Comparison of ENCODE assay signal across 11 cellular contexts in the genomic region with DNA sequence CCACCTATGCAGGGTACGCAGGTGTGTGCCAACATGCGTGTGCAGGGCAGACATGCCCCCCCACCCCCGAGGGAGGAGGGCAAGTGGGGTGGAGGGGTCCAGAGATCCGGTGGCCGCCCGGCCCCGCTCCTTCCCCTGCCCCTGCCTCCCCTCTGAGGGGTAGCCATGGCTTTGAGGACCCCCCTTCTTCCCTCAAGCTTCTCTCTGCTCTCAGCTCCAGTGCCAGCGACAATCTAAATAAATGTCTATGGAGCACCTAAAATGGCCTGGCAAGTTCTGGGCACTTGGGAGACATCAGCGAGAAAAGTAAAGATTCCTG.
DNase-seq lines count a peak whose midpoint lies in the region; ATAC-seq lines count a peak whose summit lies in the region.
"Had no signal": no experiment of that assay in that cellular context is flagged by ENCODE, and none has a peak within 500 bp of the region (broad histone marks: within the 10 kb centered on the region; RNA-seq: fewer than 3 reads in every experiment).

No MANE protein-coding gene starts in this region.

- no peak for ATAC-seq in stimulated activated naive CD8-positive, alpha-beta T cell treated with anti-CD3 and anti-CD28 coated beads, Interleukin-15, Interleukin-2, amounts not matched to agents 100 U/mL and 50 U/mL, for 24 hours
- ATAC-seq in activated naive CD4-positive, alpha-beta T cell treated with anti-CD3 and anti-CD28 coated beads, Interleukin-2, amount 50 U/mL, for 72 hours: no peak
- ATAC-seq in memory B cell (ENCODE audit: low read depth) (no peak), GM19324 (IDR thresholded peaks at IDR 0.05; ENCODE audit: low FRiP score, unreplicated experiment) (no peak), HG02588 (IDR thresholded peaks at IDR 0.05; ENCODE audit: unreplicated experiment) (no peak)
- ATAC-seq: GM23338 had no signal

- peaks cover 98% of the 10 kb centered on the region for H3K4me1 Mint-ChIP-seq in stimulated activated naive CD8-positive, alpha-beta T cell treated with anti-CD3 and anti-CD28 coated beads, Interleukin-15, Interleukin-2, amounts not matched to agents 100 ng/mL and 50 ng/mL, for 24 hours (ENCODE audit: low read depth)
- H3K4me1 Mint-ChIP-seq in memory B cell: peaks cover 72% of the 10 kb centered on the region

- H3K9me3 Mint-ChIP-seq in stimulated activated naive CD8-positive, alpha-beta T cell treated with anti-CD3 and anti-CD28 coated beads, Interleukin-15, Interleukin-2, amounts not matched to agents 100 ng/mL and 50 ng/mL, for 24 hours: no peaks in the 10 kb centered on the region
- H3K9me3 Mint-ChIP-seq in activated naive CD4-positive, alpha-beta T cell treated with anti-CD3 and anti-CD28 coated beads, Interleukin-2, amount 50 U/mL, for 72 hours: peaks cover 0 to 3% of the 10 kb centered on the region in 2 donors
- no peaks in the 10 kb centered on the region for H3K9me3 Mint-ChIP-seq in memory B cell
- H3K9me3 Mint-ChIP-seq: GM23338 had no signal

- H3K27ac Mint-ChIP-seq in stimulated activated naive CD8-positive, alpha-beta T cell treated with anti-CD3 and anti-CD28 coated beads, Interleukin-15, Interleukin-2, amounts not matched to agents 100 ng/mL and 50 ng/mL, for 24 hours: peak overlapping the region; percentile 86
- peak overlapping the region; percentile 70 to 95 for H3K27ac Mint-ChIP-seq in activated naive CD4-positive, alpha-beta T cell treated with anti-CD3 and anti-CD28 coated beads, Interleukin-2, amount 50 U/mL, for 72 hours
- peak overlapping the region; percentile 95 for H3K27ac Mint-ChIP-seq in memory B cell
- H3K27ac Mint-ChIP-seq: GM23338 had no signal

- H3K4me3 Mint-ChIP-seq in stimulated activated naive CD8-positive, alpha-beta T cell treated with anti-CD3 and anti-CD28 coated beads, Interleukin-15, Interleukin-2, amounts not matched to agents 100 ng/mL and 50 ng/mL, for 24 hours: peak overlapping the region; percentile 51
- peak overlapping the region; percentile 43 for H3K4me3 Mint-ChIP-seq in memory B cell
- H3K4me3 Mint-ChIP-seq: GM23338 had no signal

- no peaks in the 10 kb centered on the region for H3K27me3 Mint-ChIP-seq in stimulated activated naive CD8-positive, alpha-beta T cell treated with anti-CD3 and anti-CD28 coated beads, Interleukin-15, Interleukin-2, amounts not matched to agents 100 ng/mL and 50 ng/mL, for 24 hours
- no peaks in the 10 kb centered on the region for H3K27me3 Mint-ChIP-seq in memory B cell

- no peaks in the 10 kb centered on the region for H3K36me3 Mint-ChIP-seq in stimulated activated naive CD8-positive, alpha-beta T cell treated with anti-CD3 and anti-CD28 coated beads, Interleukin-15, Interleukin-2, amounts not matched to agents 100 ng/mL and 50 ng/mL, for 24 hours (ENCODE audit: low read depth)
- H3K36me3 Mint-ChIP-seq in activated naive CD4-positive, alpha-beta T cell treated with anti-CD3 and anti-CD28 coated beads, Interleukin-2, amount 50 U/mL, for 72 hours: peaks cover 0 to 21% of the 10 kb centered on the region in 2 donors
- no peaks in the 10 kb centered on the region for H3K36me3 Mint-ChIP-seq in memory B cell

- DNase-seq in stimulated activated naive CD8-positive, alpha-beta T cell treated with anti-CD3 and anti-CD28 coated beads, Interleukin-15, Interleukin-2, amounts not matched to agents 100 U/mL and 50 U/mL, for 24 hours: no peak
- DNase-seq in activated naive CD4-positive, alpha-beta T cell treated with anti-CD3 and anti-CD28 coated beads, Interleukin-2, amount 50 U/mL, for 72 hours (ENCODE audit: low spot score in 2 of 2): no peak
- no peak for DNase-seq in memory B cell (ENCODE audit: low spot score in 2 of 2)
- DNase-seq in hepatic stellate cell (ENCODE audit: low spot score): no peak
- no peak for DNase-seq in NCI-H2107 treated with DMSO at 0.1 percent for 48 hours (lab: John Stamatoyannopoulos, UW; ENCODE audit: unreplicated experiment)
- DNase-seq: NCI-H345, WERI-Rb-1 had no signal
